In the genomic region with DNA sequence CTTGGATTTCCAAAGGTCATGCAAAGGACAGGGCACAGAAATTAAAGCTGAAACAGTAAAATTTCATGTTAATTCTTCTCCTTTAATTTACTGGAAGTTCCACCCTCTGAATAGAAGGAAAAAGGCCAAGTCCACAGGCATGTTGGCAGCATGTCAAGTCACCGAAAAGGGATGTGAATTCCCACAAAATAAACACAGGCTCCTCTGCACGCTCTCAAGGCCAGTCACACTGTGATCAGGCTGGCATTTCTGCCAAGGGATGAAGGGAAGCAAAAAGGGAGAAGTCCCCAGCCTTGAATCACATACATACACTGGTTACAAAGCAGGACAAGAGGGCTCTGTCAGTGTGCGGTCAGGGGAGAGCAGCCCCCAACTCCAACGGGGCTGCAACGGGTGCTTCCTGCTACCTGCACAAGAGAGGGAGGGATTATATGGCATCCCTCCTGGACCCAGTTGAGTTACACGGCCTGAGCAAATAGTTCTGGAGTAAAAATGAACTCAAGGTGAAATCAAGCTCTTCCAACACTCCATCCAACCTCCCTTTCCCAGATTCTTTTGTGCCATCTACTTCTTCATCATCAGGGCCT, we compare ENCODE assay signal across 16 cellular contexts. TPM values are rescaled to one million over a fixed set of nuclear protein-coding genes. Genes with fewer than 3 reads are reported as not detected.
A peak's percentile ranks its signal among the peaks of the same experiment; 100 is the strongest.
DNase-seq lines count a peak whose midpoint lies in the region; ATAC-seq, FAIRE-seq and TF ChIP-seq lines count a peak whose summit lies in the region.
"Had no signal": no experiment of that assay in that cellular context is flagged by ENCODE, and none has a peak within 500 bp of the region (broad histone marks: within the 10 kb centered on the region; RNA-seq: fewer than 3 reads in every experiment).

No MANE protein-coding gene starts in this region.

- H3K4me3 ChIP-seq in AG10803 (ENCODE audit: low read length) (no peak overlapping the region), PC-3 (ENCODE audit: low read length) (no peak overlapping the region), fibroblast of mammary gland (ENCODE audit: control insufficient read depth, low read depth, low read length) (no peak overlapping the region), neural cell (ENCODE audit: low read length) (peak overlapping the region; percentile 36), kidney (ENCODE audit: low read length in 2 of 2) (no peak overlapping the region)
- no peak overlapping the region for H3K4me3 ChIP-seq in CD8-positive, alpha-beta memory T cell (ENCODE audit: low read length)
- H3K4me3 ChIP-seq: SK-N-MC had no signal

- H2AFZ ChIP-seq in PC-3 (ENCODE audit: low read length) (no peak overlapping the region), neural cell (ENCODE audit: low read depth, low read length) (no peak overlapping the region)

- no peak overlapping the region for H3K27ac Mint-ChIP-seq in CD8-positive, alpha-beta memory T cell
- H3K27ac Mint-ChIP-seq in activated CD8-positive, alpha-beta T cell treated with anti-CD3 and anti-CD28 coated beads, Interleukin-2, amount 10 ng/mL, durations not matched to agents 7 days and 5 days: no peak overlapping the region
- H3K27ac Mint-ChIP-seq: immature natural killer cell, nephron progenitor cell had no signal

- H3K36me3 ChIP-seq in PC-3 (ENCODE audit: low read depth, low read length) (no peaks in the 10 kb centered on the region), neural cell (ENCODE audit: insufficient read depth, low read length) (peaks cover 32% of the 10 kb centered on the region), kidney (ENCODE audit: control insufficient read depth in 1 of 2, insufficient read depth in 2 of 2, low read length in 2 of 2) (no peaks in the 10 kb centered on the region)
- no peaks in the 10 kb centered on the region for H3K36me3 ChIP-seq in CD8-positive, alpha-beta memory T cell (ENCODE audit: insufficient read depth, low read length)

- H3F3A ChIP-seq in PC-3 (ENCODE audit: low read length, unreplicated experiment) (no peaks in the 10 kb centered on the region), neural cell (ENCODE audit: insufficient read depth, low read length, poor library complexity, severe bottlenecking) (no peaks in the 10 kb centered on the region)

- H3K79me2 ChIP-seq in PC-3 (ENCODE audit: low read length): no peaks in the 10 kb centered on the region
- H3K79me2 ChIP-seq in neural cell (replicated peaks; ENCODE audit: insufficient read depth, low read length): peaks cover 100% of the 10 kb centered on the region

- H3K4me1 ChIP-seq in PC-3 (ENCODE audit: insufficient read depth, low read length) (no peaks in the 10 kb centered on the region), kidney (ENCODE audit: control insufficient read depth in 1 of 2, insufficient read depth in 1 of 2, low read depth in 1 of 2, low read length in 2 of 2) (no peaks in the 10 kb centered on the region)
- no peaks in the 10 kb centered on the region for H3K4me1 ChIP-seq in CD8-positive, alpha-beta memory T cell (ENCODE audit: insufficient read depth, low read length)

- no peak for TF ChIP-seq RAD21 in neural cell (conservative IDR thresholded peaks at IDR 0.05)

- TF ChIP-seq CTCF in AG10803 (conservative IDR thresholded peaks at IDR 0.05; ENCODE audit: low read length) (no peak), PC-3 (conservative IDR thresholded peaks at IDR 0.05; ENCODE audit: low read depth, low read length) (no peak), fibroblast of mammary gland (conservative IDR thresholded peaks at IDR 0.05; ENCODE audit: control insufficient read depth, insufficient read depth, low read depth, low read length) (no peak), neural cell (IDR thresholded peaks at IDR 0.05; ENCODE audit: poor library complexity, severe bottlenecking) (no peak), kidney (IDR thresholded peaks at IDR 0.05; ENCODE audit: borderline replicate concordance, extremely low read depth, insufficient read depth) (no peak)

- H4K20me1 ChIP-seq in PC-3 (ENCODE audit: low read length) (no peaks in the 10 kb centered on the region), neural cell (ENCODE audit: insufficient read depth) (no peaks in the 10 kb centered on the region)

- H3K9ac ChIP-seq in PC-3 (ENCODE audit: low read length): no peak overlapping the region
- H3K9ac ChIP-seq in neural cell (ENCODE audit: low read length): no peak overlapping the region
- no peak overlapping the region for H3K9ac ChIP-seq in kidney (ENCODE audit: low read length in 2 of 2)

- POLR2A ChIA-PET in PC-3 (lab: Charles Lee; ENCODE audit: unreplicated experiment): no interaction called here
- POLR2A ChIA-PET in CD8-positive, alpha-beta memory T cell (lab: Charles Lee): no interaction called here
- POLR2A ChIA-PET in activated CD8-positive, alpha-beta T cell treated with anti-CD3 and anti-CD28 coated beads, Interleukin-2, amount 10 ng/mL, durations not matched to agents 7 days and 5 days (lab: Charles Lee): no interaction called here

- H3K9me2 ChIP-seq in PC-3 (replicated peaks; ENCODE audit: low read length) (no peaks in the 10 kb centered on the region), neural cell (ENCODE audit: insufficient read depth, low read length) (no peaks in the 10 kb centered on the region)

- intact Hi-C loops in PC-3 (cut with micrococcal nuclease): no loop called here
- intact Hi-C loops in kidney (cut with DNase I): no loop called here

- BruUV-seq in PC-3 (replicated peaks; lab: Mats Ljungman, UMichigan): no TSS peak

- H3K27ac ChIP-seq in PC-3 (ENCODE audit: low read length): no peak overlapping the region
- H3K27ac ChIP-seq in neural cell (ENCODE audit: low read length): no peak overlapping the region
- H3K27ac ChIP-seq in CD8-positive, alpha-beta memory T cell (ENCODE audit: low read depth, low read length): no peak overlapping the region
- no peak overlapping the region for H3K27ac ChIP-seq in kidney (ENCODE audit: low read depth in 2 of 2, low read length in 2 of 2)
- H3K27ac ChIP-seq: C4-2B, SK-N-MC had no signal

- DNase-seq in AG10803 (ENCODE audit: low read depth) (peak; percentile 60), PC-3 (peak; percentile 73), fibroblast of mammary gland (ENCODE audit: low read depth) (peak; percentile 75), kidney (no peak)
- no peak for DNase-seq in CD8-positive, alpha-beta memory T cell
- DNase-seq in activated CD8-positive, alpha-beta T cell treated with anti-CD3 and anti-CD28 coated beads, Interleukin-2, amount 10 ng/mL, durations not matched to agents 7 days and 5 days: no peak
- DNase-seq: activated T-cell treated with anti-CD3 and anti-CD28 coated beads, Interleukin-2, amount 50 U/mL, for 1 hour; immature natural killer cell; NCI-H1048; NCI-H774; nephron progenitor cell had no signal

- CTCF ChIA-PET in PC-3 (lab: Charles Lee): no interaction called here
- CTCF ChIA-PET in CD8-positive, alpha-beta memory T cell (lab: Charles Lee): no interaction called here
- CTCF ChIA-PET in activated CD8-positive, alpha-beta T cell treated with anti-CD3 and anti-CD28 coated beads, Interleukin-2, amount 10 ng/mL, durations not matched to agents 7 days and 5 days (lab: Charles Lee): interaction anchor here (1.0 kb wide), 1 partner anchor 9 kb away, joined by 3 read pairs; no protein-coding TSS in a partner anchor

- no peak for FAIRE-seq in kidney (lab: Jason Lieb, UNC)

- peaks cover 2 to 9% (median 3%) of the 10 kb centered on the region in 5 donors for H3K9me3 Mint-ChIP-seq in CD8-positive, alpha-beta memory T cell
- H3K9me3 Mint-ChIP-seq in activated CD8-positive, alpha-beta T cell treated with anti-CD3 and anti-CD28 coated beads, Interleukin-2, amount 10 ng/mL, durations not matched to agents 7 days and 5 days (ENCODE audit: insufficient read depth): no peaks in the 10 kb centered on the region
- H3K9me3 Mint-ChIP-seq: nephron progenitor cell had no signal

- no peaks in the 10 kb centered on the region for H3K27me3 Mint-ChIP-seq in CD8-positive, alpha-beta memory T cell
- H3K27me3 Mint-ChIP-seq in activated CD8-positive, alpha-beta T cell treated with anti-CD3 and anti-CD28 coated beads, Interleukin-2, amount 10 ng/mL, durations not matched to agents 7 days and 5 days (ENCODE audit: low read depth): no peaks in the 10 kb centered on the region

- H3K4me3 Mint-ChIP-seq in CD8-positive, alpha-beta memory T cell: no peak overlapping the region
- H3K4me3 Mint-ChIP-seq in activated CD8-positive, alpha-beta T cell treated with anti-CD3 and anti-CD28 coated beads, Interleukin-2, amount 10 ng/mL, durations not matched to agents 7 days and 5 days: no peak overlapping the region
- H3K4me3 Mint-ChIP-seq: immature natural killer cell, nephron progenitor cell had no signal

- no peaks in the 10 kb centered on the region for H3K36me3 Mint-ChIP-seq in CD8-positive, alpha-beta memory T cell
- no peaks in the 10 kb centered on the region for H3K36me3 Mint-ChIP-seq in activated CD8-positive, alpha-beta T cell treated with anti-CD3 and anti-CD28 coated beads, Interleukin-2, amount 10 ng/mL, durations not matched to agents 7 days and 5 days (ENCODE audit: low read depth)
- H3K36me3 Mint-ChIP-seq: immature natural killer cell had no signal

- no peaks in the 10 kb centered on the region for H3K4me1 Mint-ChIP-seq in CD8-positive, alpha-beta memory T cell
- H3K4me1 Mint-ChIP-seq in activated CD8-positive, alpha-beta T cell treated with anti-CD3 and anti-CD28 coated beads, Interleukin-2, amount 10 ng/mL, durations not matched to agents 7 days and 5 days (ENCODE audit: low read depth): no peaks in the 10 kb centered on the region
- H3K4me1 Mint-ChIP-seq: immature natural killer cell, nephron progenitor cell had no signal

- ATAC-seq in PC-3: peak; percentile 64
- ATAC-seq in GM19023 (IDR thresholded peaks at IDR 0.05; ENCODE audit: unreplicated experiment): no peak
- no peak for ATAC-seq in activated CD8-positive, alpha-beta T cell treated with anti-CD3 and anti-CD28 coated beads, Interleukin-2, amount 10 ng/mL, durations not matched to agents 7 days and 5 days

- no peak for TF ChIP-seq EP300 in neural cell (conservative IDR thresholded peaks at IDR 0.05; ENCODE audit: poor library complexity, severe bottlenecking)

- H3K4me2 ChIP-seq in PC-3 (ENCODE audit: low read length) (no peak overlapping the region), neural cell (ENCODE audit: low read length) (no peak overlapping the region)

- H3K27me3 ChIP-seq in PC-3 (ENCODE audit: low read length) (peaks cover 7% of the 10 kb centered on the region), neural cell (ENCODE audit: insufficient read depth, low read depth, low read length) (no peaks in the 10 kb centered on the region)
- no peaks in the 10 kb centered on the region for H3K27me3 ChIP-seq in CD8-positive, alpha-beta memory T cell (ENCODE audit: insufficient read depth, low read length, poor library complexity, severe bottlenecking)

- H3K9me3 ChIP-seq in PC-3 (ENCODE audit: low read length) (no peaks in the 10 kb centered on the region), neural cell (ENCODE audit: low read length) (no peaks in the 10 kb centered on the region), kidney (ENCODE audit: control insufficient read depth in 1 of 2, low read length in 2 of 2) (no peaks in the 10 kb centered on the region)
- no peaks in the 10 kb centered on the region for H3K9me3 ChIP-seq in CD8-positive, alpha-beta memory T cell (ENCODE audit: low read length)

RNA-seq across cellular contexts. Expression of gene DCLK1, which starts 6.9 kb away (rescaled TPM):
- total RNA-seq in PC-3 (2014; rRNA removed) (0.12 TPM in 1 of 2 replicates, not detected in the other), kidney (8.3 TPM)
- polyA plus RNA-seq in neural cell (118 and 124 TPM in 2 replicates), kidney (ENCODE audit: insufficient read depth, low read depth, low replicate concordance) (0.73 TPM)
- polyA minus RNA-seq in neural cell: 307 and 341 TPM in 2 replicates
- not detected for total RNA-seq in CD8-positive, alpha-beta memory T cell
- not detected for polyA plus RNA-seq in CD8-positive, alpha-beta memory T cell
- not detected for total RNA-seq in activated CD8-positive, alpha-beta T cell treated with anti-CD3 and anti-CD28 coated beads, Interleukin-2, amount 10 ng/mL, durations not matched to agents 7 days and 5 days
- total RNA-seq: G401 had no signal
- polyA plus RNA-seq: immature natural killer cell had no signal

Comparison
In these comparisons a context has a peak if more than half of its experiments do, and no peak if none do; other contexts are left out.
1. DNase-seq: peak in AG10803 (single experiment), PC-3 (single experiment) and fibroblast of mammary gland (single experiment); none in CD8-positive, alpha-beta memory T cell (0 of 5), activated CD8-positive, alpha-beta T cell treated with anti-CD3 and anti-CD28 coated beads, Interleukin-2, amount 10 ng/mL, durations not matched to agents 7 days and 5 days (single experiment) and kidney (single experiment).